2 cellular contexts compared by ENCODE assay signal in the genomic region with DNA sequence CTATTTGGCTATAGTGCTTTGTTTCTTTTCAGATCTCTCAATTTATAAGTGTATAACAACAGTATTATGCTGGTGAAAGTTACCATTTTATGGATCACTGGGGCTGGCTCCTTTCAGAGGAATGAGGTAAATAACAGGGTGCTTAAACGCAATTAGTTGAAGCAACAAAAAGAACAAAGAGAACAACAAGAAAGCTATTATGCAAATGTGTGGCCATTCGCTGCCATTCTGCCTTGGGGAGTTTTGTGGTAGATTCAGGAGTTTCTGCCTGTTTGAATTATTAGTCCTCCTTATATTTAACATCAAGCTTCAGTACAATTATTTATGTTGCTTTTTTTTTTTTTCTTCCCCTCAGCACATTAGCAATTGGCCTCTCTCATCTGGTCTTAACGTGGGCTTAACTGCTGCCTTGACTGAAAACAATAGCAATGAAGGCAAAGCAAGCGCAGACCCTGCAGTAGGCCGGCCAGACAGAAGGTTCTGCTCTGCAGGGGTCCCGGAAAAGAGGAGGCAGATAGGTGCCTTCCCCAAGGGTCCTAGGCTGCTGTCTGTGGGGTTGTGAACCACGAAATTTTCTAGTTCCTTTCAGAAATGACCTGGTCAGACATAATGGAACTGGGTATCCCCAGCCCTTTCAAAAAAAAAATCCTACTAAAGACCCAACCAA.
TF ChIP-seq lines count a peak whose summit lies in the region.

No MANE protein-coding gene starts in this region.

TF ChIP-seq in A549, 52 proteins besides CTCF, POLR2A, EP300 and RAD21 (continued from another document):
- no peak for TF ChIP-seq NR3C1 (IDR thresholded peaks at IDR 0.05)
- TF ChIP-seq HEYL (CRISPR knock-in tag; IDR thresholded peaks at IDR 0.05): no peak
- TF ChIP-seq PHF8 (IDR thresholded peaks at IDR 0.05; ENCODE audit: borderline replicate concordance, low read depth): no peak
- TF ChIP-seq ZNF302 (CRISPR knock-in tag; IDR thresholded peaks at IDR 0.05): no peak
- TF ChIP-seq ZFP36 (IDR thresholded peaks at IDR 0.05; ENCODE audit: borderline replicate concordance, partially characterized antibody): no peak
- TF ChIP-seq HOXA7 (CRISPR knock-in tag; IDR thresholded peaks at IDR 0.05): no peak
- no peak for TF ChIP-seq JUN (IDR thresholded peaks at IDR 0.05)
- TF ChIP-seq POLR2AphosphoS2 (conservative IDR thresholded peaks at IDR 0.05; ENCODE audit: low read length): no peak
- TF ChIP-seq CBX2 (IDR thresholded peaks at IDR 0.05; ENCODE audit: borderline replicate concordance, low read depth): no peak
- no peak for TF ChIP-seq RNF2 (IDR thresholded peaks at IDR 0.05; ENCODE audit: borderline replicate concordance, low read depth)
- TF ChIP-seq MYC (IDR thresholded peaks at IDR 0.05; ENCODE audit: borderline replicate concordance, low read length): no peak
- TF ChIP-seq TFCP2L1 (CRISPR knock-in tag; IDR thresholded peaks at IDR 0.05): no peak
- TF ChIP-seq HOXB5 (CRISPR knock-in tag; IDR thresholded peaks at IDR 0.05): no peak
- TF ChIP-seq RARB (CRISPR knock-in tag; IDR thresholded peaks at IDR 0.05): no peak
- TF ChIP-seq, protein P1, sequence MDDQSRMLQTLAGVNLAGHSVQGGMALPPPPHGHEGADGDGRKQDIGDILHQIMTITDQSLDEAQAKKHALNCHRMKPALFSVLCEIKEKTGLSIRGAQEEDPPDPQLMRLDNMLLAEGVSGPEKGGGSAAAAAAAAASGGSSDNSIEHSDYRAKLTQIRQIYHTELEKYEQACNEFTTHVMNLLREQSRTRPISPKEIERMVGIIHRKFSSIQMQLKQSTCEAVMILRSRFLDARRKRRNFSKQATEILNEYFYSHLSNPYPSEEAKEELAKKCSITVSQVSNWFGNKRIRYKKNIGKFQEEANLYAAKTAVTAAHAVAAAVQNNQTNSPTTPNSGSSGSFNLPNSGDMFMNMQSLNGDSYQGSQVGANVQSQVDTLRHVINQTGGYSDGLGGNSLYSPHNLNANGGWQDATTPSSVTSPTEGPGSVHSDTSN (IDR thresholded peaks at IDR 0.05): no peak
- TF ChIP-seq, protein P2, sequence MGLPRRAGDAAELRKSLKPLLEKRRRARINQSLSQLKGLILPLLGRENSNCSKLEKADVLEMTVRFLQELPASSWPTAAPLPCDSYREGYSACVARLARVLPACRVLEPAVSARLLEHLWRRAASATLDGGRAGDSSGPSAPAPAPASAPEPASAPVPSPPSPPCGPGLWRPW (IDR thresholded peaks at IDR 0.05): no peak
- no peak for TF ChIP-seq GATA3 (IDR thresholded peaks at IDR 0.05; ENCODE audit: borderline replicate concordance)
- TF ChIP-seq KDM1A (IDR thresholded peaks at IDR 0.05; ENCODE audit: low read depth): no peak

TF ChIP-seq in HCT116, 20 proteins besides CTCF, POLR2A, EP300 and RAD21 (continued from another document):
- TF ChIP-seq, protein P3, sequence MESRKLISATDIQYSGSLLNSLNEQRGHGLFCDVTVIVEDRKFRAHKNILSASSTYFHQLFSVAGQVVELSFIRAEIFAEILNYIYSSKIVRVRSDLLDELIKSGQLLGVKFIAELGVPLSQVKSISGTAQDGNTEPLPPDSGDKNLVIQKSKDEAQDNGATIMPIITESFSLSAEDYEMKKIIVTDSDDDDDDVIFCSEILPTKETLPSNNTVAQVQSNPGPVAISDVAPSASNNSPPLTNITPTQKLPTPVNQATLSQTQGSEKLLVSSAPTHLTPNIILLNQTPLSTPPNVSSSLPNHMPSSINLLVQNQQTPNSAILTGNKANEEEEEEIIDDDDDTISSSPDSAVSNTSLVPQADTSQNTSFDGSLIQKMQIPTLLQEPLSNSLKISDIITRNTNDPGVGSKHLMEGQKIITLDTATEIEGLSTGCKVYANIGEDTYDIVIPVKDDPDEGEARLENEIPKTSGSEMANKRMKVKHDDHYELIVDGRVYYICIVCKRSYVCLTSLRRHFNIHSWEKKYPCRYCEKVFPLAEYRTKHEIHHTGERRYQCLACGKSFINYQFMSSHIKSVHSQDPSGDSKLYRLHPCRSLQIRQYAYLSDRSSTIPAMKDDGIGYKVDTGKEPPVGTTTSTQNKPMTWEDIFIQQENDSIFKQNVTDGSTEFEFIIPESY (IDR thresholded peaks at IDR 0.05; ENCODE audit: extremely low read depth, insufficient replicate concordance, low read length): no peak
- TF ChIP-seq SIN3A (IDR thresholded peaks at IDR 0.05; ENCODE audit: low read depth) (no peak), EZH2phosphoT487 (IDR thresholded peaks at IDR 0.05; ENCODE audit: borderline replicate concordance) (no peak), CEBPB (IDR thresholded peaks at IDR 0.05; ENCODE audit: low read depth) (no peak)
- TF ChIP-seq, protein P4, sequence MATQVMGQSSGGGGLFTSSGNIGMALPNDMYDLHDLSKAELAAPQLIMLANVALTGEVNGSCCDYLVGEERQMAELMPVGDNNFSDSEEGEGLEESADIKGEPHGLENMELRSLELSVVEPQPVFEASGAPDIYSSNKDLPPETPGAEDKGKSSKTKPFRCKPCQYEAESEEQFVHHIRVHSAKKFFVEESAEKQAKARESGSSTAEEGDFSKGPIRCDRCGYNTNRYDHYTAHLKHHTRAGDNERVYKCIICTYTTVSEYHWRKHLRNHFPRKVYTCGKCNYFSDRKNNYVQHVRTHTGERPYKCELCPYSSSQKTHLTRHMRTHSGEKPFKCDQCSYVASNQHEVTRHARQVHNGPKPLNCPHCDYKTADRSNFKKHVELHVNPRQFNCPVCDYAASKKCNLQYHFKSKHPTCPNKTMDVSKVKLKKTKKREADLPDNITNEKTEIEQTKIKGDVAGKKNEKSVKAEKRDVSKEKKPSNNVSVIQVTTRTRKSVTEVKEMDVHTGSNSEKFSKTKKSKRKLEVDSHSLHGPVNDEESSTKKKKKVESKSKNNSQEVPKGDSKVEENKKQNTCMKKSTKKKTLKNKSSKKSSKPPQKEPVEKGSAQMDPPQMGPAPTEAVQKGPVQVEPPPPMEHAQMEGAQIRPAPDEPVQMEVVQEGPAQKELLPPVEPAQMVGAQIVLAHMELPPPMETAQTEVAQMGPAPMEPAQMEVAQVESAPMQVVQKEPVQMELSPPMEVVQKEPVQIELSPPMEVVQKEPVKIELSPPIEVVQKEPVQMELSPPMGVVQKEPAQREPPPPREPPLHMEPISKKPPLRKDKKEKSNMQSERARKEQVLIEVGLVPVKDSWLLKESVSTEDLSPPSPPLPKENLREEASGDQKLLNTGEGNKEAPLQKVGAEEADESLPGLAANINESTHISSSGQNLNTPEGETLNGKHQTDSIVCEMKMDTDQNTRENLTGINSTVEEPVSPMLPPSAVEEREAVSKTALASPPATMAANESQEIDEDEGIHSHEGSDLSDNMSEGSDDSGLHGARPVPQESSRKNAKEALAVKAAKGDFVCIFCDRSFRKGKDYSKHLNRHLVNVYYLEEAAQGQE (IDR thresholded peaks at IDR 0.05; ENCODE audit: low read depth): no peak
